In genomic region chr17:81342700-81343070, GRCh38 we compare ENCODE assay signal across 1 cellular context.
TF ChIP-seq lines count a peak whose summit lies in the region.

No MANE protein-coding gene starts in this region.

TF ChIP-seq in IMR-90, 13 proteins besides CTCF, POLR2A, EP300 and RAD21 (continued from another document):
- no peak for TF ChIP-seq ELK1 (IDR thresholded peaks at IDR 0.05; ENCODE audit: borderline replicate concordance, low read depth, low read length)
